In the genomic region with DNA sequence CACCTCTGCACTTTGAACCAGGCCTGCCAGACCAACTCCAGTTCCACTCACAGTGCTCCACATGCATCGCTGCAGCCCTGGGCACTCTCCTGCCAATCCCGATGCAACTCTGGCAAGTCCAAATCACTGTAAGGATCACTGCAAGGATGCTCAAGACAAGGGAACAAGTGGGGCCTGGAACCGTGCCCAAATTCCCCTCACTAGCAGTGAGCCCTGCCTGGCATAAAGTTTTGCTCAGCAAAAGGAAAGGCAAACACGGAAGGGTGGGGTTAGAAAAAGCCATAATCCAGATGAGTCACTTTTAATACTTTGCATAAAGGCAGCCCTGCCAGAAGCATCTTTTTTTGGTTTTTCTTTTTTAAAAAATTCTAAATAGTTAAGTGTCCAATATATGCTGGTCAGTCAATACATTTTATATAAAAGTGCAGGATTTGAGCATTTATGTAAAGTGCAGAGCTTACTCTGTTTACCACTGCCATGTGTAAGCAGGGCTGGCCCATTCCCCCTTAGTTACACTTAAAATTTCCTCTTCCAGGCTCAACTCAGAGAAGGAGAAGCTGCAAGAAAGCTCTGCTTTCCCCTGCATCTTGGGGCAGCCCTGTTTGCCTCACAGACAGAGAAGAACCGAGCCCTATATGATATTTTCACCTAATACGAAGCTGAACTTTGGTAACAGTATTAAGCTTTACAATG, we compare ENCODE assay signal across 9 cellular contexts.
A peak's percentile ranks its signal among the peaks of the same experiment; 100 is the strongest.
DNase-seq lines count a peak whose midpoint lies in the region; ATAC-seq and FAIRE-seq lines count a peak whose summit lies in the region.
"Had no signal": no experiment of that assay in that cellular context is flagged by ENCODE, and none has a peak within 500 bp of the region (broad histone marks: within the 10 kb centered on the region; RNA-seq: fewer than 3 reads in every experiment).

No MANE protein-coding gene starts in this region.

- 27 to 52% (median 51%) methylated on average over 6 of the region's 6 CpGs for WGBS in small intestine, 3 donors

- H3K27me3 ChIP-seq in SJCRH30 (no peaks in the 10 kb centered on the region), small intestine (ENCODE audit: control insufficient read depth in 2 of 2, insufficient read depth in 2 of 2, low read length in 2 of 2) (no peaks in the 10 kb centered on the region)
- H3K27me3 ChIP-seq: BLaER1 had no signal

- H3K4me1 ChIP-seq in SJCRH30 (no peaks in the 10 kb centered on the region), small intestine (ENCODE audit: control insufficient read depth in 2 of 2, insufficient read depth in 1 of 2, low read depth in 1 of 2, low read length in 1 of 2) (peaks cover 4 to 13% of the 10 kb centered on the region in 2 donors)

- ATAC-seq in activated CD4-positive, CD25-positive, alpha-beta regulatory T cell treated with anti-CD3 and anti-CD28 coated beads, Interleukin-2, amount 50 U/mL, for 24 hours, result peak; percentile 10 to 34
- ATAC-seq in HG03095 (IDR thresholded peaks at IDR 0.05; ENCODE audit: unreplicated experiment), result no peak

- no peak for DNase-seq in activated CD4-positive, CD25-positive, alpha-beta regulatory T cell treated with anti-CD3 and anti-CD28 coated beads, Interleukin-2, amount 50 U/mL, for 72 hours
- DNase-seq in SJCRH30 (peak; percentile 21 to 25), fibroblast of the conjunctiva (ENCODE audit: low read depth) (peak; percentile 78), small intestine (peak; percentile 67), GF-D8 (lab: John Stamatoyannopoulos, UW) (no peak), NCI-H2029 (lab: John Stamatoyannopoulos, UW) (no peak)

- H3K4me3 ChIP-seq in SJCRH30 (no peak overlapping the region), small intestine (ENCODE audit: low read depth in 1 of 2, low read length in 2 of 2) (no peak overlapping the region)
- H3K4me3 ChIP-seq: BLaER1 had no signal

- H3K9me3 ChIP-seq in SJCRH30 (replicated peaks) (no peaks in the 10 kb centered on the region), small intestine (ENCODE audit: control insufficient read depth, low read depth) (no peaks in the 10 kb centered on the region)
- H3K9me3 ChIP-seq: BLaER1 had no signal

- no peak for FAIRE-seq in small intestine (lab: Jason Lieb, UNC)

- H3K27ac ChIP-seq in SJCRH30, result no peak overlapping the region
- H3K27ac ChIP-seq in small intestine (ENCODE audit: low read depth in 1 of 2, low read length in 1 of 2), result peak overlapping the region in 1 of 2 donors; percentile 43
- H3K27ac ChIP-seq: BLaER1 had no signal

- no peaks in the 10 kb centered on the region for H3K36me3 ChIP-seq in SJCRH30
- H3K36me3 ChIP-seq in small intestine (ENCODE audit: control insufficient read depth in 2 of 2, insufficient read depth in 2 of 2, low read length in 2 of 2), result no peaks in the 10 kb centered on the region
- H3K36me3 ChIP-seq: BLaER1 had no signal

Comparison
In these comparisons a context has a peak if more than half of its experiments do, and no peak if none do; other contexts are left out.
1. DNase-seq: peak in SJCRH30 (2 of 2), fibroblast of the conjunctiva (single experiment) and small intestine (single experiment); none in activated CD4-positive, CD25-positive, alpha-beta regulatory T cell treated with anti-CD3 and anti-CD28 coated beads, Interleukin-2, amount 50 U/mL, for 72 hours (single experiment), GF-D8 (single experiment) and NCI-H2029 (single experiment).